19 cellular contexts compared by ENCODE assay signal in the genomic region with DNA sequence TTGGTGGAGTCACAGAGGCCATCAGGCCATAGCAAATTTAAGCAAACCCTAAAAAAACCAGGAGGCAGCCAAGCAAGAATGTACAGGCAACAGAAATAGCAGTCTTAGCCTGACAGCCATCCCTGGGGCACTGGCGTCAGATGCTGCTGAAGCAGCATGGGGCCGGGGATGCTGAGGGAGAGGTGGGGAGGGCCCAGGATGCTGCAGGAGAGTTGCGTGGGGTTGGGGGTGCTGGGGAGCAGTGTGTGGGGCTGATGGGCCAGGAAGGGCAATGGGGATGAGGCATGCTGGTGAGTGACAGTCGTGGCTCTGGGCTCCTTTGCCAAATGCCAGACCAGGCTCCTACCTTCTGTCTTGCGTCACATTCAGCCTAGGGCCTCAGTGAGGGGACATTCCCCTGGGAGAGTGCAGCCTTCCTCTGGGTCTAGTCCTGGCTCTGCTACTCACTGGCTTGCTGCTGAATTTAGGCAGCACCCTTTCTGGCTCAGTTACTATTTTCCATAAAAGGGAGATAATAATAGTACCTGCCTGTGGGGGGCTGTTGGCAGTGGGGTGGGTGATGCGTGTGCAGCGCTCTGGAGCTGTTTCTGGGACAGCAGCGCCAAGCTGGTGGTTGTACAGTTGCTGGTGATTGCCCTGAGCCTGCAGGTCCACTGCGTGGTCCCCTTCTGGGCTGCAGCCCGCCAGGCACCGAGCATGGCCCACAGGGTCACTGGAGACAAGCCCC.
"Had no signal": no experiment of that assay in that cellular context is flagged by ENCODE, and none has a peak within 500 bp of the region (broad histone marks: within the 10 kb centered on the region; RNA-seq: fewer than 3 reads in every experiment).

No MANE protein-coding gene starts in this region.

- H3K9ac ChIP-seq: neural progenitor cell had no signal

- ATAC-seq: activated naive CD8-positive, alpha-beta T cell treated with anti-CD3 and anti-CD28 coated beads, Interleukin-2, amount 50 U/mL, for 24 hours; activated T-cell treated with anti-CD3 and anti-CD28 coated beads, Interleukin-2, amount 50 U/mL, for 4 hours; effector memory CD8-positive, alpha-beta T cell; naive thymus-derived CD4-positive, alpha-beta T cell; sciatic nerve; stimulated activated naive B cell treated with anti-CD40 and anti-IgM and Interleukin-4, amounts not matched to agents 10 μg/mL and 1 μg/mL and 100 μg/mL, for 72 hours had no signal

- H3K4me3 ChIP-seq: ascending aorta, esophagus squamous epithelium, neural progenitor cell, psoas muscle, thyroid gland had no signal

- H3K36me3 ChIP-seq: ascending aorta, esophagus squamous epithelium, neural progenitor cell, thyroid gland had no signal

- H3K4me2 ChIP-seq: neural progenitor cell had no signal

- H3K27me3 ChIP-seq: ascending aorta, esophagus squamous epithelium, neural progenitor cell, thyroid gland had no signal

- H3K27ac ChIP-seq: ascending aorta, neural progenitor cell, psoas muscle, thyroid gland had no signal

- H3K4me1 ChIP-seq: ascending aorta, neural progenitor cell, psoas muscle, thyroid gland had no signal

- H3K9me3 ChIP-seq: ascending aorta, esophagus squamous epithelium, psoas muscle, thyroid gland had no signal

- DNase-seq: activated CD4-positive, alpha-beta T cell treated with anti-CD3 and anti-CD28 coated beads, Interleukin-2, amount 50 U/mL, for 1 hour; activated CD8-positive, alpha-beta memory T cell treated with anti-CD3 and anti-CD28 coated beads, Interleukin-2, amount 50 U/mL, for 4 hours; activated effector memory CD4-positive, alpha-beta T cell treated with Interleukin-2 at 50 U/mL for 16 hours; activated naive CD4-positive, alpha-beta T cell treated with anti-CD3 and anti-CD28 coated beads, Interleukin-2, amount 10 ng/mL, durations not matched to agents 7 days and 5 days; activated naive CD8-positive, alpha-beta T cell treated with anti-CD3 and anti-CD28 coated beads, Interleukin-2, amount 50 U/mL, for 24 hours; activated T-cell treated with anti-CD3 and anti-CD28 coated beads, Interleukin-2, amount 50 U/mL, for 4 hours; cerebellar nuclear complex; dermis blood vessel endothelial cell; effector memory CD8-positive, alpha-beta T cell; esophagus squamous epithelium; mesenchymal stem cell; naive thymus-derived CD4-positive, alpha-beta T cell; stimulated activated CD4-positive, alpha-beta T cell treated with anti-CD3 and anti-CD28 coated beads, Interleukin-4, amount 100 ng/mL, for 4 hours; stimulated activated naive B cell treated with anti-CD40 and anti-IgM and Interleukin-4, amounts not matched to agents 10 μg/mL and 1 μg/mL and 100 μg/mL, for 72 hours; thyroid gland had no signal
